29 cellular contexts compared by ENCODE assay signal in the genomic region with DNA sequence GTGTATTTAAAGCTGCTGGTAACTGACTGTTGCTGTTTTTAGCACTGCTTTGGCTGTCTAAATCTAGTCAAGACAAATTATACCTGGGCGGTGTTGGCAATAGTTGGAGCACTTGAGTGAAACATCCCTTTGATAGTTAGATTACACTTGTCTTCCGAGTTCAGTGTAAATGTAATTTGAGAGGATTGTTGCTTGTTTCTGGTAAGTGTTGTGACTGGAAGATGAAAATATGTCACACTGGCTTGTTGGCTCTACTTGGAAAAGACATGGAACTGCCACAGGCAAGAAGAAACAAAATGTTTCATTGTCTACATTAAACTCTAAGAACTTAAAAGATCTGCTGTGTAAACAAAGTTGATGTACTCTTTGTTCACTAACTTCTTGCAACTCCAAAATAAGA. TPM values are rescaled to one million over a fixed set of nuclear protein-coding genes. Genes with fewer than 3 reads are reported as not detected.
"Had no signal": no experiment of that assay in that cellular context is flagged by ENCODE, and none has a peak within 500 bp of the region (broad histone marks: within the 10 kb centered on the region; RNA-seq: fewer than 3 reads in every experiment).

No MANE protein-coding gene starts in this region.

- DNase-seq: activated CD4-positive, alpha-beta memory T cell treated with anti-CD3 and anti-CD28 coated beads, Interleukin-2, amount 10 ng/mL, durations not matched to agents 7 days and 5 days; activated CD4-positive, alpha-beta T cell treated with anti-CD3 and anti-CD28 coated beads for 1 hour; activated CD4-positive, alpha-beta T cell treated with anti-CD3 and anti-CD28 coated beads for 48 hours; activated CD4-positive, CD25-positive, alpha-beta regulatory T cell; activated CD8-positive, alpha-beta memory T cell treated with anti-CD3 and anti-CD28 coated beads for 24 hours; activated CD8-positive, alpha-beta memory T cell treated with anti-CD3 and anti-CD28 coated beads, Interleukin-2, amount 10 ng/mL, durations not matched to agents 7 days and 5 days; activated CD8-positive, alpha-beta memory T cell treated with anti-CD3 and anti-CD28 coated beads, Interleukin-2, amount 50 U/mL, for 48 hours; activated effector memory CD4-positive, alpha-beta T cell treated with Interleukin-2 at 50 U/mL for 16 hours; activated naive CD4-positive, alpha-beta T cell treated with anti-CD3 and anti-CD28 coated beads, Interleukin-2, amount 10 ng/mL, durations not matched to agents 7 days and 5 days; activated naive CD8-positive, alpha-beta T cell treated with anti-CD3 and anti-CD28 coated beads, Interleukin-2, amount 50 U/mL, for 24 hours; activated T-cell treated with anti-CD3 and anti-CD28 coated beads, Interleukin-2, amount 50 U/mL, for 48 hours; anterior cingulate cortex; central memory CD4-positive, alpha-beta T cell; MM.1S; MV-4-11; NCI-H1092; NCI-H1417 treated with DMSO at 0.1 percent for 48 hours; NCI-H187 treated with DMSO at 0.1 percent for 48 hours; NCI-H2081; NCI-H345; NCI-H526 treated with DMSO at 0.1 percent for 48 hours; OCI-M1; Right ventricle myocardium superior; T1000; WERI-Rb-1 had no signal

- H3K4me2 ChIP-seq: KMS-11 had no signal

- H3K36me3 ChIP-seq: WERI-Rb-1 had no signal

- H3K27ac ChIP-seq: KMS-11, WERI-Rb-1 had no signal

- H3K9ac ChIP-seq: KMS-11 had no signal

RNA-seq across cellular contexts. Expression of a gene that starts 49.2 kb away (rescaled TPM):
- total RNA-seq: activated CD4-positive, alpha-beta memory T cell treated with anti-CD3 and anti-CD28 coated beads, Interleukin-2, amount 10 ng/mL, durations not matched to agents 7 days and 5 days; LHCN-M2; T-helper 1 cell treated with Interleukin-12 subunit alpha and Interleukin-12 subunit beta and Interleukin-4 antibody, amounts not matched to agents 30 ng/mL and 1 ng/mL, for 36 hours; T-helper 2 cell treated with Interferon-gamma antibody and Interleukin-4, amounts not matched to agents 100 ng/mL and 5 ng/mL, for 36 hours had no signal
